Comparison of ENCODE assay signal across 1 cellular context in genomic region chr10:100186813-100187212, GRCh38.
TF ChIP-seq lines count a peak whose summit lies in the region.

No MANE protein-coding gene starts in this region.

TF ChIP-seq in IMR-90, 13 proteins besides CTCF, POLR2A, EP300 and RAD21 (continued from another document):
- TF ChIP-seq ELK1 (IDR thresholded peaks at IDR 0.05; ENCODE audit: borderline replicate concordance, low read depth, low read length) (no peak), RCOR1 (IDR thresholded peaks at IDR 0.05; ENCODE audit: insufficient replicate concordance, low read length) (no peak), CEBPB (IDR thresholded peaks at IDR 0.05; ENCODE audit: low read depth, low read length) (no peak), SMC3 (IDR thresholded peaks at IDR 0.05; ENCODE audit: low read depth, low read length) (no peak), MXI1 (IDR thresholded peaks at IDR 0.05; ENCODE audit: borderline replicate concordance, low read depth, low read length) (no peak), CHD1 (IDR thresholded peaks at IDR 0.05; ENCODE audit: low read depth, low read length) (no peak), MAZ (IDR thresholded peaks at IDR 0.05; ENCODE audit: borderline replicate concordance, low read depth, low read length) (no peak), RFX5 (IDR thresholded peaks at IDR 0.05; ENCODE audit: low read depth, low read length) (no peak), MAFK (IDR thresholded peaks at IDR 0.05; ENCODE audit: low read depth, low read length) (no peak), NFE2L2 (IDR thresholded peaks at IDR 0.05; ENCODE audit: low read depth, low read length) (no peak)
